Comparison of ENCODE assay signal across 2 cellular contexts in the genomic region with DNA sequence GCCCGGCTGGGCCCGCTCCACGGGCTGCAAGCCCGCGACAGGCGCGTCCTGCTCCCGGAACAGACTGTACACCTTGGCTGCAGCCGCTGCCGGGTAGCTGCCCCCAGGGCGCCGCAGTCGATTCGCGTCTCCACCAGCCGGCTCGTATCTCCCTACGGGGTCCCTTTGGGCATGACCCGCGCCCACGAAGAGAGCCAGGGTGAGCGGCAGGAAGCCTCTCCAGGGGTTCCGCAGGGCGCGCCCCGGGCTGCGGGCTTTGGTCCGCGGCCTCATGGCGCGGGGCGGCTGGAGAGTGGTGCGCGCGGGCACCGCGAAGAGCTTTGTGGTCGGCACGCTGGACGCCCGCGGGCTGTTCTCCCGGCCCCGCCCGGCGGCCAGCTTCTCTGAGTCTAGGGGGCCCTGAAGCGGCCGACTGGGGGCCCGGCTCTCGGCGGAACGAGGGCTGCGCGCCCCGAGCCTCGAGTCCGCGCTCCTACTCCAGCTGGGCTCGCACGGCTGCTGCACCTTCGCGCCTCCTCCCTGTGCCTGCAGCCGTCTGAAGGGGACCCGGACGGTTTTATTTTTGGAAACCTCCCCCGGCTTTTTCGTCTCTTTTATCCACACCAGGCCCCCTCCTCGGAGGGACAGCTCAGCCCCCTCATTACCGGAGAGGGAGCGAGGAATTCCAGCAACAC.
TF ChIP-seq lines count a peak whose summit lies in the region.

A gene (minus strand): TSS at position 566 of the 674 bp plus-strand sequence. CDS start 293 bp downstream, at position 273.

TF ChIP-seq in A549, 52 proteins besides CTCF, POLR2A, EP300 and RAD21 (continued from another document):
- TF ChIP-seq, protein P1, sequence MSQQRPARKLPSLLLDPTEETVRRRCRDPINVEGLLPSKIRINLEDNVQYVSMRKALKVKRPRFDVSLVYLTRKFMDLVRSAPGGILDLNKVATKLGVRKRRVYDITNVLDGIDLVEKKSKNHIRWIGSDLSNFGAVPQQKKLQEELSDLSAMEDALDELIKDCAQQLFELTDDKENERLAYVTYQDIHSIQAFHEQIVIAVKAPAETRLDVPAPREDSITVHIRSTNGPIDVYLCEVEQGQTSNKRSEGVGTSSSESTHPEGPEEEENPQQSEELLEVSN (IDR thresholded peaks at IDR 0.05; ENCODE audit: borderline replicate concordance, low read depth), result peak; percentile 69
- TF ChIP-seq GATA3 (IDR thresholded peaks at IDR 0.05; ENCODE audit: borderline replicate concordance) (no peak), RARB (CRISPR knock-in tag; IDR thresholded peaks at IDR 0.05) (no peak), NFE2L2 (conservative IDR thresholded peaks at IDR 0.05; ENCODE audit: low read length) (no peak), MAFK (IDR thresholded peaks at IDR 0.05; ENCODE audit: partially characterized antibody) (no peak)

TF ChIP-seq in HCT116, 20 proteins besides CTCF, POLR2A, EP300 and RAD21 (continued from another document):
- TF ChIP-seq, protein P2, sequence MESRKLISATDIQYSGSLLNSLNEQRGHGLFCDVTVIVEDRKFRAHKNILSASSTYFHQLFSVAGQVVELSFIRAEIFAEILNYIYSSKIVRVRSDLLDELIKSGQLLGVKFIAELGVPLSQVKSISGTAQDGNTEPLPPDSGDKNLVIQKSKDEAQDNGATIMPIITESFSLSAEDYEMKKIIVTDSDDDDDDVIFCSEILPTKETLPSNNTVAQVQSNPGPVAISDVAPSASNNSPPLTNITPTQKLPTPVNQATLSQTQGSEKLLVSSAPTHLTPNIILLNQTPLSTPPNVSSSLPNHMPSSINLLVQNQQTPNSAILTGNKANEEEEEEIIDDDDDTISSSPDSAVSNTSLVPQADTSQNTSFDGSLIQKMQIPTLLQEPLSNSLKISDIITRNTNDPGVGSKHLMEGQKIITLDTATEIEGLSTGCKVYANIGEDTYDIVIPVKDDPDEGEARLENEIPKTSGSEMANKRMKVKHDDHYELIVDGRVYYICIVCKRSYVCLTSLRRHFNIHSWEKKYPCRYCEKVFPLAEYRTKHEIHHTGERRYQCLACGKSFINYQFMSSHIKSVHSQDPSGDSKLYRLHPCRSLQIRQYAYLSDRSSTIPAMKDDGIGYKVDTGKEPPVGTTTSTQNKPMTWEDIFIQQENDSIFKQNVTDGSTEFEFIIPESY (IDR thresholded peaks at IDR 0.05; ENCODE audit: extremely low read depth, insufficient replicate concordance, low read length), result no peak
- TF ChIP-seq, protein P3, sequence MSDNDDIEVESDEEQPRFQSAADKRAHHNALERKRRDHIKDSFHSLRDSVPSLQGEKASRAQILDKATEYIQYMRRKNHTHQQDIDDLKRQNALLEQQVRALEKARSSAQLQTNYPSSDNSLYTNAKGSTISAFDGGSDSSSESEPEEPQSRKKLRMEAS (IDR thresholded peaks at IDR 0.05), result no peak
